In the genomic region with DNA sequence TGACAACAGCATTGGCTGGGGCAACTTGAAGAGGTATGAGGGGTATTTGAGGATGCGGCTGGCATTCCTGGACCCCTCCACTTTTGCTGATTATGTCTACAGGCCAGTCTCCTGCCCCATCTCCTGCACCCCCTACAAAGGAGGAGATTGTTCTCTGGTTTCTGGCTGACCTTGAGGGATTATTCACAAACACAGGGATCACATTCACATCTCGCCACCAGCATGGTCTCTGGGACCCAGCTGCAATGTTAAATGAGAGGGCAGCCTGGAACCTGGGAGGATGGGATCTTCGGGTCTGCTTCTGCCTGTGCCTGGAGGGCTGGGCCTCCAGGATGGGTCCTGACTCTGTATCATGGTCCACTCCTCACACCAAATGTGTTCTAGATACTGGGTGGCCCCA, we compare ENCODE assay signal across 17 cellular contexts. TPM values are rescaled to one million over a fixed set of nuclear protein-coding genes. Genes with fewer than 3 reads are reported as not detected.
A peak's percentile ranks its signal among the peaks of the same experiment; 100 is the strongest.
DNase-seq lines count a peak whose midpoint lies in the region; ATAC-seq and TF ChIP-seq lines count a peak whose summit lies in the region.
"Had no signal": no experiment of that assay in that cellular context is flagged by ENCODE, and none has a peak within 500 bp of the region (broad histone marks: within the 10 kb centered on the region; RNA-seq: fewer than 3 reads in every experiment).

No MANE protein-coding gene starts in this region.

- CTCF ChIA-PET in PC-9 (lab: Charles Lee) = interaction anchor here (0.7 kb wide), 1 partner anchor 61 kb away, joined by 3 read pairs; no protein-coding TSS in a partner anchor
- CTCF ChIA-PET in activated naive CD4-positive, alpha-beta T cell treated with anti-CD3 and anti-CD28 coated beads, Interleukin-2, amount 10 ng/mL, durations not matched to agents 7 days and 5 days (lab: Charles Lee) = no interaction called here

- POLR2A ChIA-PET in PC-9 (lab: Charles Lee; ENCODE audit: unreplicated experiment) = no interaction called here

- H3K79me2 ChIP-seq in PC-9 (ENCODE audit: low read depth) = no peaks in the 10 kb centered on the region

- TF ChIP-seq CTCF in PC-9 (conservative IDR thresholded peaks at IDR 0.05) = no peak
- no peak for TF ChIP-seq CTCF in type B pancreatic cell (conservative IDR thresholded peaks at IDR 0.05)

- ATAC-seq in left ventricle myocardium superior = no peak
- ATAC-seq in HG02870 (IDR thresholded peaks at IDR 0.05; ENCODE audit: unreplicated experiment) = no peak

- no peaks in the 10 kb centered on the region for H3K36me3 Mint-ChIP-seq in type B pancreatic cell
- H3K36me3 Mint-ChIP-seq in activated naive CD4-positive, alpha-beta T cell treated with anti-CD3 and anti-CD28 coated beads, Interleukin-2, amount 10 ng/mL, durations not matched to agents 7 days and 5 days = no peaks in the 10 kb centered on the region
- H3K36me3 Mint-ChIP-seq: CD14-positive monocyte; CD4-positive, alpha-beta memory T cell had no signal

- H3F3A ChIP-seq in PC-9 (ENCODE audit: insufficient read depth, low read depth) = peaks cover 12% of the 10 kb centered on the region

- peaks cover 4% of the 10 kb centered on the region for H3K9me3 Mint-ChIP-seq in type B pancreatic cell
- peaks cover 10% of the 10 kb centered on the region for H3K9me3 Mint-ChIP-seq in activated naive CD4-positive, alpha-beta T cell treated with anti-CD3 and anti-CD28 coated beads, Interleukin-2, amount 10 ng/mL, durations not matched to agents 7 days and 5 days

- H3K4me3 ChIP-seq in PC-9 = no peak overlapping the region
- H3K4me3 ChIP-seq: BLaER1 had no signal

- peak; percentile 20 for DNase-seq in cardiac septum (ENCODE audit: low spot score)
- no peak for DNase-seq in left ventricle myocardium superior
- DNase-seq in PC-9 = no peak
- peak; percentile 67 for DNase-seq in mesenteric fat pad (ENCODE audit: low spot score)
- DNase-seq in type B pancreatic cell (ENCODE audit: extremely low spot score, unreplicated experiment) = no peak
- no peak for DNase-seq in hepatic stellate cell (ENCODE audit: low spot score)
- no peak for DNase-seq in activated naive CD4-positive, alpha-beta T cell treated with anti-CD3 and anti-CD28 coated beads, Interleukin-2, amount 10 ng/mL, durations not matched to agents 7 days and 5 days
- DNase-seq: 8988T; CD4-positive, alpha-beta memory T cell; DMS153; DMS79; GDM1; GOT3; H9 had no signal

- no peaks in the 10 kb centered on the region for H3K36me3 ChIP-seq in PC-9 (ENCODE audit: low read depth)
- H3K36me3 ChIP-seq: BLaER1 had no signal

- H3K27ac ChIP-seq in PC-9 = peak overlapping the region; percentile 63
- H3K27ac ChIP-seq: BLaER1 had no signal

- H3K9me2 ChIP-seq in PC-9 (ENCODE audit: insufficient read depth) = no peaks in the 10 kb centered on the region

- BruUV-seq in PC-9 (replicated peaks; lab: Mats Ljungman, UMichigan) = no TSS peak

- H3K4me2 ChIP-seq in PC-9 = peak overlapping the region; percentile 1; the same call in 1 of the 2 replicates
- H3K4me2 ChIP-seq: BLaER1 had no signal

- peaks cover 19% of the 10 kb centered on the region for H3K4me1 Mint-ChIP-seq in type B pancreatic cell (ENCODE audit: unreplicated experiment)
- H3K4me1 Mint-ChIP-seq in activated naive CD4-positive, alpha-beta T cell treated with anti-CD3 and anti-CD28 coated beads, Interleukin-2, amount 10 ng/mL, durations not matched to agents 7 days and 5 days = no peaks in the 10 kb centered on the region
- H3K4me1 Mint-ChIP-seq: CD14-positive monocyte had no signal

- peak overlapping the region; percentile 89 for H3K27ac Mint-ChIP-seq in type B pancreatic cell
- no peak overlapping the region for H3K27ac Mint-ChIP-seq in activated naive CD4-positive, alpha-beta T cell treated with anti-CD3 and anti-CD28 coated beads, Interleukin-2, amount 10 ng/mL, durations not matched to agents 7 days and 5 days
- H3K27ac Mint-ChIP-seq: CD14-positive monocyte; CD4-positive, alpha-beta memory T cell; H9 had no signal

- intact Hi-C loops in cardiac septum (cut with DNase I) (no loop called here), left ventricle myocardium superior (cut with micrococcal nuclease) (no loop called here), PC-9 (cut with micrococcal nuclease; ENCODE audit: unreplicated experiment) (no loop called here)

- H4K20me1 ChIP-seq in PC-9 (ENCODE audit: insufficient read depth) = no peaks in the 10 kb centered on the region
- H4K20me1 ChIP-seq: BLaER1 had no signal

- H2AFZ ChIP-seq in PC-9 = no peak overlapping the region

- H3K27me3 ChIP-seq in PC-9 (ENCODE audit: insufficient read depth, low read depth) = no peaks in the 10 kb centered on the region
- H3K27me3 ChIP-seq: BLaER1 had no signal

- H3K27me3 Mint-ChIP-seq in type B pancreatic cell = peaks cover 4% of the 10 kb centered on the region
- H3K27me3 Mint-ChIP-seq in activated naive CD4-positive, alpha-beta T cell treated with anti-CD3 and anti-CD28 coated beads, Interleukin-2, amount 10 ng/mL, durations not matched to agents 7 days and 5 days = peaks cover 16% of the 10 kb centered on the region

- no peaks in the 10 kb centered on the region for H3K9me3 ChIP-seq in PC-9 (ENCODE audit: insufficient read depth, low read depth)

- H3K4me1 ChIP-seq in PC-9 (replicated peaks; ENCODE audit: insufficient read depth) = peaks cover 31% of the 10 kb centered on the region

- peak overlapping the region; percentile 23 for H3K4me3 Mint-ChIP-seq in type B pancreatic cell
- no peak overlapping the region for H3K4me3 Mint-ChIP-seq in activated naive CD4-positive, alpha-beta T cell treated with anti-CD3 and anti-CD28 coated beads, Interleukin-2, amount 10 ng/mL, durations not matched to agents 7 days and 5 days
- H3K4me3 Mint-ChIP-seq: CD14-positive monocyte; CD4-positive, alpha-beta memory T cell; H9 had no signal

RNA-seq across cellular contexts. Expression of gene MYEOV, which starts 32.8 kb away (rescaled TPM):
- total RNA-seq in cardiac septum (not detected), left ventricle myocardium superior (not detected), PC-9 (2021) (182 and 232 TPM in 2 replicates), mesenteric fat pad (31.4 TPM), type B pancreatic cell (ENCODE audit: low replicate concordance) (4.1 and 4.3 TPM in 2 replicates)
- total RNA-seq: CD4-positive, alpha-beta memory T cell had no signal

Comparison
In these comparisons a context has a peak if more than half of its experiments do, and no peak if none do; other contexts are left out.
1. DNase-seq: peak in cardiac septum (single experiment) and mesenteric fat pad (single experiment); none in left ventricle myocardium superior (single experiment), PC-9 (0 of 2), type B pancreatic cell (single experiment), hepatic stellate cell (single experiment) and activated naive CD4-positive, alpha-beta T cell treated with anti-CD3 and anti-CD28 coated beads, Interleukin-2, amount 10 ng/mL, durations not matched to agents 7 days and 5 days (single experiment).